Comparison of ENCODE assay signal across 1 cellular context in the genomic region with DNA sequence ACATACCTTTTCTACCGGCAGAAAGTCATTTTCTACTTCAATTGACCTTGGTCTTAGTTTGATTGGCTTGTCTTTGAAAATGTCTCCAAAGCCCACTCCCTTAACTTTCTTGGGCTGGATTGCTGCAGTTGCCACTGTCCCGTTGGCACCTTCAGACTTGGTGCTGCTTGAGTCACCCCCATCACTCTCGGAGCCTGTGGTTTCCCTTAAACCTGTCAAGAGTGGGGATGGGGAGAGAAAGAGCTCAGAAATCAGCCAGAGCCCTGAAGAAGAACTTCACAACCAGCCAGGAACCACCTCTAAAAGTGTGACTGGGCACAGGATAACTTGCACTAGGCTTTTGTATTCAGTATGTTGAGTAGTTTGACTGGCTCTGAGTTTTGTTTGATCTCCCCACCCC.
TF ChIP-seq lines count a peak whose summit lies in the region.

No MANE protein-coding gene starts in this region.

TF ChIP-seq in A549, 52 proteins besides CTCF, POLR2A, EP300 and RAD21 (continued from another document):
- no peak for TF ChIP-seq NFE2L2 (conservative IDR thresholded peaks at IDR 0.05; ENCODE audit: low read length)
